ENCODE assay signal across 19 cellular contexts in genomic region chr11:95829580-95830259, GRCh38. TPM values are rescaled to one million over a fixed set of nuclear protein-coding genes. Genes with fewer than 3 reads are reported as not detected.
DNase-seq lines count a peak whose midpoint lies in the region; ATAC-seq lines count a peak whose summit lies in the region.
"Had no signal": no experiment of that assay in that cellular context is flagged by ENCODE, and none has a peak within 500 bp of the region (broad histone marks: within the 10 kb centered on the region; RNA-seq: fewer than 3 reads in every experiment).

No MANE protein-coding gene starts in this region.

- H3K27ac Mint-ChIP-seq in activated naive CD4-positive, alpha-beta T cell treated with anti-CD3 and anti-CD28 coated beads, Interleukin-2, amount 50 U/mL, for 24 hours: peak overlapping the region; percentile 46

- ATAC-seq in esophagus mucosa (peak; percentile 31), GM21529 (IDR thresholded peaks at IDR 0.05; ENCODE audit: unreplicated experiment) (no peak)
- peak; percentile 49 for ATAC-seq in stimulated activated naive CD8-positive, alpha-beta T cell treated with anti-CD3 and anti-CD28 coated beads, Interleukin-15, Interleukin-2, amounts not matched to agents 100 U/mL and 50 U/mL, for 24 hours
- ATAC-seq: natural killer cell had no signal

- no peaks in the 10 kb centered on the region for H3K27me3 Mint-ChIP-seq in activated naive CD4-positive, alpha-beta T cell treated with anti-CD3 and anti-CD28 coated beads, Interleukin-2, amount 50 U/mL, for 24 hours
- H3K27me3 Mint-ChIP-seq: central memory CD8-positive, alpha-beta T cell had no signal

- no peak overlapping the region for H3K4me3 Mint-ChIP-seq in activated naive CD4-positive, alpha-beta T cell treated with anti-CD3 and anti-CD28 coated beads, Interleukin-2, amount 50 U/mL, for 24 hours
- H3K4me3 Mint-ChIP-seq: central memory CD8-positive, alpha-beta T cell; natural killer cell had no signal

- H3K36me3 Mint-ChIP-seq in activated naive CD4-positive, alpha-beta T cell treated with anti-CD3 and anti-CD28 coated beads, Interleukin-2, amount 50 U/mL, for 24 hours: peaks cover 19% of the 10 kb centered on the region

- DNase-seq in activated naive CD4-positive, alpha-beta T cell treated with Interleukin-2 at 50 U/mL for 16 hours: no peak
- DNase-seq in RKO (ENCODE audit: low spot score) (peak; percentile 16), Kasumi-1 (lab: John Stamatoyannopoulos, UW) (no peak), NCI-H2081 (lab: John Stamatoyannopoulos, UW) (no peak)
- DNase-seq in stimulated activated naive CD8-positive, alpha-beta T cell treated with anti-CD3 and anti-CD28 coated beads, Interleukin-15, Interleukin-2, amounts not matched to agents 100 U/mL and 50 U/mL, for 24 hours: no peak
- DNase-seq: activated effector memory CD4-positive, alpha-beta T cell treated with anti-CD3 and anti-CD28 coated beads, Interleukin-2, amount 50 U/mL, for 16 hours; AML-193; erythroblast; left ventricle myocardium inferior; natural killer cell; NCI-H2227 treated with DMSO at 0.1 percent for 48 hours; Peyer's patch; retina; stimulated activated CD4-positive, alpha-beta T cell treated with anti-CD3 and anti-CD28 coated beads, Interleukin-2, amount 100 ng/mL, for 24 hours; upper lobe of left lung had no signal

- peaks cover 15% of the 10 kb centered on the region for H3K4me1 Mint-ChIP-seq in activated naive CD4-positive, alpha-beta T cell treated with anti-CD3 and anti-CD28 coated beads, Interleukin-2, amount 50 U/mL, for 24 hours
- H3K4me1 Mint-ChIP-seq: central memory CD8-positive, alpha-beta T cell; natural killer cell had no signal

- H3K9me3 Mint-ChIP-seq in activated naive CD4-positive, alpha-beta T cell treated with anti-CD3 and anti-CD28 coated beads, Interleukin-2, amount 50 U/mL, for 24 hours: no peaks in the 10 kb centered on the region
- H3K9me3 Mint-ChIP-seq: central memory CD8-positive, alpha-beta T cell; natural killer cell had no signal

RNA-seq across cellular contexts. Expression of gene CEP57, which starts 39.4 kb away (rescaled TPM):
- total RNA-seq in esophagus mucosa: 26.9 TPM

RNA-seq across cellular contexts. Expression of gene FAM76B, which starts 40.1 kb away (rescaled TPM):
- 13.6 TPM for total RNA-seq in esophagus mucosa
